ENCODE assay signal across 9 cellular contexts in genomic region chr4:1012031-1012739, GRCh38. TPM values are rescaled to one million over a fixed set of nuclear protein-coding genes. Genes with fewer than 3 reads are reported as not detected.
DNase-seq lines count a peak whose midpoint lies in the region; ATAC-seq, FAIRE-seq and TF ChIP-seq lines count a peak whose summit lies in the region.
"Had no signal": no experiment of that assay in that cellular context is flagged by ENCODE, and none has a peak within 500 bp of the region (broad histone marks: within the 10 kb centered on the region; RNA-seq: fewer than 3 reads in every experiment).

No MANE protein-coding gene starts in this region.

- no peaks in the 10 kb centered on the region for H3K9me3 Mint-ChIP-seq in activated CD8-positive, alpha-beta T cell treated with anti-CD3 and anti-CD28 coated beads, Interleukin-2, amount 10 ng/mL, durations not matched to agents 7 days and 5 days (ENCODE audit: insufficient read depth)
- H3K9me3 Mint-ChIP-seq in progenitor cell of endocrine pancreas (ENCODE audit: low read depth): no peaks in the 10 kb centered on the region

- peaks cover 19% of the 10 kb centered on the region for H3K27me3 Mint-ChIP-seq in activated CD8-positive, alpha-beta T cell treated with anti-CD3 and anti-CD28 coated beads, Interleukin-2, amount 10 ng/mL, durations not matched to agents 7 days and 5 days (ENCODE audit: low read depth)
- peaks cover 20% of the 10 kb centered on the region for H3K27me3 Mint-ChIP-seq in progenitor cell of endocrine pancreas

- H3K9me3 ChIP-seq in HUES64 (ENCODE audit: insufficient read depth, low read depth, low read length) (no peaks in the 10 kb centered on the region), esophagus squamous epithelium (no peaks in the 10 kb centered on the region), kidney (ENCODE audit: control insufficient read depth in 1 of 2, low read length in 2 of 2) (no peaks in the 10 kb centered on the region)
- H3K9me3 ChIP-seq: neutrophil had no signal

- no peaks in the 10 kb centered on the region for H3K4me1 ChIP-seq in HUES64 (ENCODE audit: insufficient read depth, low read length)
- peaks cover 22 to 42% (median 29%) of the 10 kb centered on the region in 3 donors for H3K4me1 ChIP-seq in esophagus squamous epithelium
- peaks cover 0 to 13% of the 10 kb centered on the region in 2 donors for H3K4me1 ChIP-seq in kidney (ENCODE audit: control insufficient read depth in 1 of 2, insufficient read depth in 1 of 2, low read depth in 1 of 2, low read length in 2 of 2)

- no peak for FAIRE-seq in kidney (lab: Jason Lieb, UNC)

- DNase-seq in AML-193 (lab: John Stamatoyannopoulos, UW) (peak; percentile 4 to 37), esophagus squamous epithelium (lab: John Stamatoyannopoulos, UW) (no peak), progenitor cell of endocrine pancreas (ENCODE audit: low spot score, unreplicated experiment) (no peak), inferior parietal cortex (ENCODE audit: extremely low spot score) (no peak), kidney (no peak)
- DNase-seq in activated CD8-positive, alpha-beta T cell treated with anti-CD3 and anti-CD28 coated beads, Interleukin-2, amount 10 ng/mL, durations not matched to agents 7 days and 5 days: peak; percentile 41

- CTCF ChIA-PET in activated CD8-positive, alpha-beta T cell treated with anti-CD3 and anti-CD28 coated beads, Interleukin-2, amount 10 ng/mL, durations not matched to agents 7 days and 5 days (lab: Charles Lee): no interaction called here

- peak overlapping the region; percentile 52 for H3K4me3 Mint-ChIP-seq in activated CD8-positive, alpha-beta T cell treated with anti-CD3 and anti-CD28 coated beads, Interleukin-2, amount 10 ng/mL, durations not matched to agents 7 days and 5 days
- H3K4me3 Mint-ChIP-seq in progenitor cell of endocrine pancreas (ENCODE audit: low read depth): peak overlapping the region; percentile 70

- H3K4me1 Mint-ChIP-seq in activated CD8-positive, alpha-beta T cell treated with anti-CD3 and anti-CD28 coated beads, Interleukin-2, amount 10 ng/mL, durations not matched to agents 7 days and 5 days (ENCODE audit: low read depth): peaks cover 21% of the 10 kb centered on the region
- peaks cover 17% of the 10 kb centered on the region for H3K4me1 Mint-ChIP-seq in progenitor cell of endocrine pancreas (ENCODE audit: low read depth)

- peak overlapping the region; percentile 49 for H3K4me3 ChIP-seq in HUES64 (ENCODE audit: low read length)
- H3K4me3 ChIP-seq in esophagus squamous epithelium: peak overlapping the region; percentile 21 to 84 (median 59)
- peak overlapping the region in 1 of 2 donors; percentile 39 for H3K4me3 ChIP-seq in kidney (ENCODE audit: low read length in 2 of 2)

- no peaks in the 10 kb centered on the region for H3K36me3 Mint-ChIP-seq in activated CD8-positive, alpha-beta T cell treated with anti-CD3 and anti-CD28 coated beads, Interleukin-2, amount 10 ng/mL, durations not matched to agents 7 days and 5 days (ENCODE audit: low read depth)
- H3K36me3 Mint-ChIP-seq in progenitor cell of endocrine pancreas (ENCODE audit: insufficient read depth): peaks cover 5% of the 10 kb centered on the region

- 5% methylated on average over 62 of the region's 69 CpGs for WGBS in HUES64
- 3% methylated on average over 17 of the region's 69 CpGs; no CpG with 5 or more reads in 1 of the 2 donors for WGBS in esophagus squamous epithelium, 2 donors

- H3K36me3 ChIP-seq in HUES64 (ENCODE audit: insufficient read depth, low read length): no peaks in the 10 kb centered on the region
- no peaks in the 10 kb centered on the region for H3K36me3 ChIP-seq in esophagus squamous epithelium
- peaks cover 0 to 5% of the 10 kb centered on the region in 2 donors for H3K36me3 ChIP-seq in kidney (ENCODE audit: control insufficient read depth in 1 of 2, insufficient read depth in 2 of 2, low read length in 2 of 2)
- H3K36me3 ChIP-seq: neutrophil had no signal

- H3K27ac ChIP-seq in HUES64 (ENCODE audit: low read depth, low read length) (no peak overlapping the region), esophagus squamous epithelium (peak overlapping the region; percentile 4 to 92 (median 34)), kidney (ENCODE audit: low read depth in 2 of 2, low read length in 2 of 2) (no peak overlapping the region)
- H3K27ac ChIP-seq: neutrophil had no signal

- H3K27me3 ChIP-seq in HUES64 (ENCODE audit: insufficient read depth, low read length): peaks cover 48% of the 10 kb centered on the region
- peaks cover 0 to 20% (median 7%) of the 10 kb centered on the region in 4 donors for H3K27me3 ChIP-seq in esophagus squamous epithelium

- no peak overlapping the region for H3K27ac Mint-ChIP-seq in activated CD8-positive, alpha-beta T cell treated with anti-CD3 and anti-CD28 coated beads, Interleukin-2, amount 10 ng/mL, durations not matched to agents 7 days and 5 days
- H3K27ac Mint-ChIP-seq in progenitor cell of endocrine pancreas: no peak overlapping the region

- intact Hi-C loops in esophagus squamous epithelium (cut with DNase I) (no loop called here), kidney (cut with DNase I) (no loop called here)

- POLR2A ChIA-PET in activated CD8-positive, alpha-beta T cell treated with anti-CD3 and anti-CD28 coated beads, Interleukin-2, amount 10 ng/mL, durations not matched to agents 7 days and 5 days (lab: Charles Lee): no interaction called here

- H3K9ac ChIP-seq in HUES64 (ENCODE audit: low read depth, low read length) (peak overlapping the region; percentile 26; the same call in 1 of the 2 replicates), kidney (ENCODE audit: low read length in 2 of 2) (peak overlapping the region in 1 of 2 donors; percentile 7)

- no peak for ATAC-seq in activated CD8-positive, alpha-beta T cell treated with anti-CD3 and anti-CD28 coated beads, Interleukin-2, amount 10 ng/mL, durations not matched to agents 7 days and 5 days
- no peak for ATAC-seq in HG03432 (IDR thresholded peaks at IDR 0.05; ENCODE audit: unreplicated experiment)

- no peak for TF ChIP-seq POLR2A in esophagus squamous epithelium (IDR thresholded peaks at IDR 0.05)

- no peak for TF ChIP-seq CTCF in esophagus squamous epithelium (IDR thresholded peaks at IDR 0.05)
- TF ChIP-seq CTCF in progenitor cell of endocrine pancreas (IDR thresholded peaks at IDR 0.05; ENCODE audit: unreplicated experiment): no peak
- TF ChIP-seq CTCF in kidney (IDR thresholded peaks at IDR 0.05; ENCODE audit: borderline replicate concordance, extremely low read depth, insufficient read depth): no peak

RNA-seq across cellular contexts. Expression of gene FGFRL1, which starts 0.8 kb away (rescaled TPM):
- 11.8 TPM for polyA plus RNA-seq in HUES64 (2013, experiment 1 of 2)
- 17.2 TPM for polyA plus RNA-seq in HUES64 (2013, experiment 2 of 2)
- total RNA-seq in activated CD8-positive, alpha-beta T cell treated with anti-CD3 and anti-CD28 coated beads, Interleukin-2, amount 10 ng/mL, durations not matched to agents 7 days and 5 days: 10 to 100 TPM in 1 of 2 experiments, 1 to 10 TPM in 1; 8.1 to 10.1 TPM
- 10 to 100 TPM in 1 of 4 donors, 1 to 10 TPM in 3; 2.8 to 10.1 (median 4.7) TPM for total RNA-seq in esophagus squamous epithelium
- 121 and 126 TPM in 2 replicates for total RNA-seq in progenitor cell of endocrine pancreas
- total RNA-seq in kidney: 25.5 TPM
- polyA plus RNA-seq in kidney (ENCODE audit: insufficient read depth, low read depth, low replicate concordance): 22.0 TPM

RNA-seq across cellular contexts. Expression of gene SLC26A1, which starts 19.0 kb away (rescaled TPM):
- not detected for polyA plus RNA-seq in HUES64 (2013, experiment 1 of 2)
- polyA plus RNA-seq in HUES64 (2013, experiment 2 of 2): 0.44 TPM
- total RNA-seq in activated CD8-positive, alpha-beta T cell treated with anti-CD3 and anti-CD28 coated beads, Interleukin-2, amount 10 ng/mL, durations not matched to agents 7 days and 5 days: under 1 TPM in 1 of 2 experiments, not detected in 1; 0.45 TPM
- total RNA-seq in esophagus squamous epithelium (not detected), progenitor cell of endocrine pancreas (2.6 and 3.3 TPM in 2 replicates), kidney (2.9 TPM)
- 10.2 TPM for polyA plus RNA-seq in kidney (ENCODE audit: insufficient read depth, low read depth, low replicate concordance)

RNA-seq across cellular contexts. Expression of gene IDUA, which starts 25.3 kb away (rescaled TPM):
- 0.85 TPM for polyA plus RNA-seq in HUES64 (2013, experiment 1 of 2)
- 0.38 TPM for polyA plus RNA-seq in HUES64 (2013, experiment 2 of 2)
- 10 to 100 TPM; 19.0 to 20.9 TPM for total RNA-seq in activated CD8-positive, alpha-beta T cell treated with anti-CD3 and anti-CD28 coated beads, Interleukin-2, amount 10 ng/mL, durations not matched to agents 7 days and 5 days
- total RNA-seq in esophagus squamous epithelium (10 to 100 TPM in 2 of 4 donors, 1 to 10 TPM in 2; 4.3 to 20.5 (median 14.1) TPM), progenitor cell of endocrine pancreas (79.4 and 87.0 TPM in 2 replicates), kidney (58.5 TPM)
- polyA plus RNA-seq in kidney (ENCODE audit: insufficient read depth, low read depth, low replicate concordance): 11.9 TPM

RNA-seq across cellular contexts. Expression of gene DGKQ, which starts 38.8 kb away (rescaled TPM):
- polyA plus RNA-seq in HUES64 (2013, experiment 1 of 2): 4.7 TPM
- polyA plus RNA-seq in HUES64 (2013, experiment 2 of 2): 4.6 TPM
- 10 to 100 TPM; 15.9 to 16.2 TPM for total RNA-seq in activated CD8-positive, alpha-beta T cell treated with anti-CD3 and anti-CD28 coated beads, Interleukin-2, amount 10 ng/mL, durations not matched to agents 7 days and 5 days
- 10 to 100 TPM in 2 of 4 donors, 1 to 10 TPM in 2; 9.5 to 12.0 (median 10.7) TPM for total RNA-seq in esophagus squamous epithelium
- total RNA-seq in progenitor cell of endocrine pancreas: 21.6 and 24.9 TPM in 2 replicates
- 13.7 TPM for total RNA-seq in kidney
- polyA plus RNA-seq in kidney (ENCODE audit: insufficient read depth, low read depth, low replicate concordance): 3.5 TPM

Comparison
In these comparisons a context has a peak if more than half of its experiments do, and no peak if none do; other contexts are left out.
1. DNase-seq: peak in AML-193 (2 of 2) and activated CD8-positive, alpha-beta T cell treated with anti-CD3 and anti-CD28 coated beads, Interleukin-2, amount 10 ng/mL, durations not matched to agents 7 days and 5 days (single experiment); none in esophagus squamous epithelium (single experiment), progenitor cell of endocrine pancreas (single experiment), inferior parietal cortex (single experiment) and kidney (single experiment).
2. H3K27ac ChIP-seq: peak in esophagus squamous epithelium (4 of 4); none in HUES64 (single experiment) and kidney (0 of 2).